9 cellular contexts compared by ENCODE assay signal in genomic region chr9:92965759-92966517, GRCh38. TPM values are rescaled to one million over a fixed set of nuclear protein-coding genes. Genes with fewer than 3 reads are reported as not detected.
DNase-seq lines count a peak whose midpoint lies in the region; ATAC-seq and TF ChIP-seq lines count a peak whose summit lies in the region.
"Had no signal": no experiment of that assay in that cellular context is flagged by ENCODE, and none has a peak within 500 bp of the region (broad histone marks: within the 10 kb centered on the region; RNA-seq: fewer than 3 reads in every experiment).

No MANE protein-coding gene starts in this region.

- H3K9me3 Mint-ChIP-seq in CD4-positive, alpha-beta T cell = peaks cover 4% of the 10 kb centered on the region
- H3K9me3 Mint-ChIP-seq in IgD-negative memory B cell (peaks cover 0 to 2% (median 0%) of the 10 kb centered on the region in 3 donors), glutamatergic neuron (ENCODE audit: unreplicated experiment) (no peaks in the 10 kb centered on the region)
- H3K9me3 Mint-ChIP-seq in activated naive CD8-positive, alpha-beta T cell treated with anti-CD3 and anti-CD28 coated beads, Interleukin-2, amount 50 U/mL, for 24 hours = peaks cover 10% of the 10 kb centered on the region

- peak overlapping the region; percentile 83 for H2AK5ac ChIP-seq in neuronal stem cell (ENCODE audit: low read depth, low read length)

- no peak overlapping the region for H2BK120ac ChIP-seq in neuronal stem cell (ENCODE audit: low read depth, low read length)

- no peaks in the 10 kb centered on the region for H3K27me3 ChIP-seq in CD4-positive, alpha-beta T cell (ENCODE audit: control insufficient read depth, insufficient read depth, low read length)
- H3K27me3 ChIP-seq in neuronal stem cell (ENCODE audit: control insufficient read depth in 3 of 3, insufficient read depth in 3 of 3, low read depth in 1 of 3, low read length in 3 of 3) = no peaks in the 10 kb centered on the region

- H4K8ac ChIP-seq in neuronal stem cell (ENCODE audit: low read depth, low read length) = no peak overlapping the region

- H2AFZ ChIP-seq in neuronal stem cell (ENCODE audit: low read length) = peak overlapping the region; percentile 30

- DNase-seq in CD4-positive, alpha-beta T cell = peak in 1 of 10 experiments; percentile 43
- no peak for DNase-seq in activated naive CD8-positive, alpha-beta T cell treated with anti-CD3 and anti-CD28 coated beads, Interleukin-2, amount 50 U/mL, for 24 hours
- DNase-seq in neuronal stem cell (ENCODE audit: low spot score) (no peak), glutamatergic neuron (no peak), AG08396 (ENCODE audit: low spot score) (no peak)
- DNase-seq in stimulated activated CD4-positive, alpha-beta T cell treated with anti-CD3 and anti-CD28 coated beads, Interleukin-12 subunit alpha, Interleukin-12 subunit beta, amount 100 ng/mL, for 4 hours = no peak
- DNase-seq: DMS 273 treated with DMSO at 0.1 percent for 48 hours had no signal

- H3K36me3 ChIP-seq in neuronal stem cell (replicated peaks in 1 of 2; ENCODE audit: control insufficient read depth in 2 of 2, insufficient read depth in 2 of 2, low read length in 2 of 2) = no peaks in the 10 kb centered on the region

- peak overlapping the region; percentile 94 for H3K4me3 Mint-ChIP-seq in CD4-positive, alpha-beta T cell
- H3K4me3 Mint-ChIP-seq in IgD-negative memory B cell = peak overlapping the region; percentile 91 to 100 (median 98)
- peak overlapping the region; percentile 93 for H3K4me3 Mint-ChIP-seq in activated naive CD8-positive, alpha-beta T cell treated with anti-CD3 and anti-CD28 coated beads, Interleukin-2, amount 50 U/mL, for 24 hours
- no peak overlapping the region for H3K4me3 Mint-ChIP-seq in glutamatergic neuron (ENCODE audit: unreplicated experiment)

- peak overlapping the region; percentile 99 for H3K27ac Mint-ChIP-seq in CD4-positive, alpha-beta T cell
- H3K27ac Mint-ChIP-seq in IgD-negative memory B cell = peak overlapping the region; percentile 80 to 99 (median 91)
- H3K27ac Mint-ChIP-seq in activated naive CD8-positive, alpha-beta T cell treated with anti-CD3 and anti-CD28 coated beads, Interleukin-2, amount 50 U/mL, for 24 hours = peak overlapping the region; percentile 97
- H3K27ac Mint-ChIP-seq in glutamatergic neuron (ENCODE audit: unreplicated experiment) = no peak overlapping the region

- H3K9ac ChIP-seq in neuronal stem cell (ENCODE audit: low read depth, low read length, poor library complexity) = peak overlapping the region; percentile 22

- H3K14ac ChIP-seq in neuronal stem cell (ENCODE audit: low read length) = peak overlapping the region; percentile 56

- peaks cover 78% of the 10 kb centered on the region for H3K4me1 Mint-ChIP-seq in CD4-positive, alpha-beta T cell (ENCODE audit: low read depth)
- H3K4me1 Mint-ChIP-seq in IgD-negative memory B cell (peaks cover 25 to 56% (median 44%) of the 10 kb centered on the region in 3 donors), glutamatergic neuron (ENCODE audit: low read depth, unreplicated experiment) (no peaks in the 10 kb centered on the region)
- peaks cover 82% of the 10 kb centered on the region for H3K4me1 Mint-ChIP-seq in activated naive CD8-positive, alpha-beta T cell treated with anti-CD3 and anti-CD28 coated beads, Interleukin-2, amount 50 U/mL, for 24 hours

- H3K4ac ChIP-seq in neuronal stem cell (ENCODE audit: low read length) = peak overlapping the region; percentile 79

- H3K27me3 Mint-ChIP-seq in CD4-positive, alpha-beta T cell = no peaks in the 10 kb centered on the region
- H3K27me3 Mint-ChIP-seq in IgD-negative memory B cell (no peaks in the 10 kb centered on the region), glutamatergic neuron (ENCODE audit: unreplicated experiment) (peaks cover 7% of the 10 kb centered on the region)
- H3K27me3 Mint-ChIP-seq in activated naive CD8-positive, alpha-beta T cell treated with anti-CD3 and anti-CD28 coated beads, Interleukin-2, amount 50 U/mL, for 24 hours = no peaks in the 10 kb centered on the region

- H3K23ac ChIP-seq in neuronal stem cell (ENCODE audit: low read depth, low read length, poor library complexity) = peak overlapping the region; percentile 73

- peak overlapping the region; percentile 95 for H3K27ac ChIP-seq in CD4-positive, alpha-beta T cell (ENCODE audit: low read depth, low read length)
- no peak overlapping the region for H3K27ac ChIP-seq in neuronal stem cell (replicated peaks; ENCODE audit: low read length)

- no peaks in the 10 kb centered on the region for H3K79me1 ChIP-seq in neuronal stem cell (ENCODE audit: low read depth, low read length)

- H2BK15ac ChIP-seq in neuronal stem cell (ENCODE audit: low read length) = peak overlapping the region; percentile 1

- H4K91ac ChIP-seq in neuronal stem cell (ENCODE audit: low read depth, low read length, poor library complexity) = peak overlapping the region; percentile 76

- no peak overlapping the region for H3K4me3 ChIP-seq in neuronal stem cell (ENCODE audit: low read length in 2 of 2)

- H3K36me3 Mint-ChIP-seq in CD4-positive, alpha-beta T cell (ENCODE audit: low read depth) = peaks cover 80% of the 10 kb centered on the region
- H3K36me3 Mint-ChIP-seq in IgD-negative memory B cell = no peaks in the 10 kb centered on the region
- peaks cover 24% of the 10 kb centered on the region for H3K36me3 Mint-ChIP-seq in activated naive CD8-positive, alpha-beta T cell treated with anti-CD3 and anti-CD28 coated beads, Interleukin-2, amount 50 U/mL, for 24 hours (ENCODE audit: low read depth)
- H3K36me3 Mint-ChIP-seq in glutamatergic neuron (ENCODE audit: unreplicated experiment) = no peaks in the 10 kb centered on the region

- peak overlapping the region; percentile 97 for H2BK12ac ChIP-seq in neuronal stem cell (ENCODE audit: low read length)

- POLR2A ChIA-PET in CD4-positive, alpha-beta T cell (lab: Charles Lee) = interaction anchor here (0.7 to 6.7 kb wide), 18 partner anchors 8 to 295 kb away, joined by 3 to 161 read pairs (median 12); partner anchors contain the start of genes CARD19, FGD3 and NINJ1

- no peak for TF ChIP-seq CTCF in CD4-positive, alpha-beta T cell (IDR thresholded peaks at IDR 0.05)
- no peak for TF ChIP-seq CTCF in glutamatergic neuron (IDR thresholded peaks at IDR 0.05; ENCODE audit: partially characterized antibody, unreplicated experiment)

- intact Hi-C loops in CD4-positive, alpha-beta T cell (cut with DNase I, micrococcal nuclease) = loop anchor here (2.0 to 5.0 kb wide), 2 partner anchors 37 to 96 kb away; no protein-coding TSS in a partner anchor

- no peak overlapping the region for H2BK5ac ChIP-seq in neuronal stem cell (ENCODE audit: low read length)

- no CpG with 5 or more reads among the region's 17 CpGs for WGBS in neuronal stem cell (ENCODE audit: extremely low coverage in 2 of 2, insufficient read length in 2 of 2, insufficient replicate concordance in 1 of 2), 2 donors

- ATAC-seq in CD4-positive, alpha-beta T cell (ENCODE audit: poor library complexity) = no peak
- no peak for ATAC-seq in activated naive CD8-positive, alpha-beta T cell treated with anti-CD3 and anti-CD28 coated beads, Interleukin-2, amount 50 U/mL, for 24 hours
- ATAC-seq in HG02840 (IDR thresholded peaks at IDR 0.05; ENCODE audit: low FRiP score, unreplicated experiment) = no peak

- H3K18ac ChIP-seq in neuronal stem cell (ENCODE audit: low read length) = peak overlapping the region; percentile 79

- CTCF ChIA-PET in CD4-positive, alpha-beta T cell (lab: Charles Lee) = interaction anchor here (1.4 to 1.9 kb wide), 4 partner anchors 9 to 143 kb away, joined by 3 to 10 read pairs (median 6); no protein-coding TSS in a partner anchor

- H3K9me3 ChIP-seq in CD4-positive, alpha-beta T cell (ENCODE audit: control insufficient read depth, low read length) = no peaks in the 10 kb centered on the region
- H3K9me3 ChIP-seq in neuronal stem cell (replicated peaks in 1 of 2; ENCODE audit: control insufficient read depth in 2 of 2, insufficient read depth in 1 of 2, low read depth in 1 of 2, low read length in 2 of 2) = peaks cover 0 to 3% of the 10 kb centered on the region in 2 donors

- no peak overlapping the region for H3K4me2 ChIP-seq in neuronal stem cell (ENCODE audit: insufficient read depth, low read length, poor library complexity, severe bottlenecking)

- H3K4me1 ChIP-seq in neuronal stem cell (ENCODE audit: control insufficient read depth in 2 of 2, insufficient read depth in 1 of 2, low read depth in 1 of 2, low read length in 2 of 2) = peaks cover 23 to 29% of the 10 kb centered on the region in 2 donors

RNA-seq across cellular contexts. Expression of gene FGD3, which starts 18.6 kb away (rescaled TPM):
- total RNA-seq in CD4-positive, alpha-beta T cell = 10 to 100 TPM; 91.0 to 95.7 TPM
- polyA plus RNA-seq in IgD-negative memory B cell = 86.1 TPM
- 0.47 TPM for polyA plus RNA-seq in neuronal stem cell (2013, experiment 1 of 2)
- polyA plus RNA-seq in neuronal stem cell (2013, experiment 2 of 2) = 0.44 TPM
- 1.2 TPM for total RNA-seq in glutamatergic neuron (ENCODE audit: unreplicated experiment)

Comparison
In these comparisons a context has a peak if more than half of its experiments do, and no peak if none do; other contexts are left out.
1. RNA of gene FGD3, which starts 18.6 kb away (total RNA-seq): 91.0 to 95.7 TPM in CD4-positive, alpha-beta T cell; 1.2 TPM in glutamatergic neuron (single experiment); every median in the first group is over 10 times any median in the second.